ENCODE assay signal across 14 cellular contexts in the genomic region with DNA sequence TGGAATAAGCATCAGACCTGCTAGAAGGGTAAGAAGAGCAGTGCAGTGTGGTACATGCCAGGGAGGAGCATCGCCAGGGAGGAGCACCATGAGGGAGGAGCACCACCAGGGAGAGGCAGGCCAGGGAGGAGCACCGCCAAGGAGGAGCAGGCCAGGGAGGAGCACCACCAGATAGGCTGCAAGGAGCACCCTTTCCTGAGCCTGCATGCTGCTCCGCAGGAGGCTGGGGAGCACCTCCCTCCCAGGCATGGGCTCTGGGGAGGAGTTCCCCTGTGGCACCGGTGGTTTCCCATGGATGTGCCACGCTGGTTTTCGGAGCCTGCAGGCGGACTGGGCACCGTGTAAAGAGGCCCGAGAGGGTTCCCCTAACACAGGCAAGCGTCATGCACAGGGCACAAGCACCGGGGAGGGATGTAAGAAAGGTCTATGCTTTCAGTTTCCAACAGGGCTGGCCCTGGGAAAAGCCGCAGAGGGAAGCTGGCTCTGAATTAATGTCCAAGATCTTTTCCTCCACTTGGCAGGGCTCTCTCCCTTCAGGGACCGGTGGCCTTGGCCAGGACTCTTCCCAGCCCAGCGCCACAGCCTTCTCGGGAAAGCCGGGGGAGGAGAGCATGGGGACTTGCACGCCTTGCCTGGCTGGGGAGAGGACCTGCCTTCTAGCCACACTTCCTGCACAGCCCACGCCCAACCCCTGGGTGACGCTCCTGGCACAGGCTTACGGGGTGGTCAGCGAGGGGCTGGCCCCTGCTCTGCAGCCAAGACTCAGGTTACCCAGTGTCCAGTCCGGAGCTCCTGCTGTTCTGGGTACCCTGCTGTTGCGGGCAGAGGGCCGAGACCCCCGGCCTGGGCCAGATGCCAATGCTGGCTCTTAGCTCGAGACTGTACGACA. TPM values are rescaled to one million over a fixed set of nuclear protein-coding genes. Genes with fewer than 3 reads are reported as not detected.
DNase-seq lines count a peak whose midpoint lies in the region; ATAC-seq, FAIRE-seq and TF ChIP-seq lines count a peak whose summit lies in the region.
"Had no signal": no experiment of that assay in that cellular context is flagged by ENCODE, and none has a peak within 500 bp of the region (broad histone marks: within the 10 kb centered on the region; RNA-seq: fewer than 3 reads in every experiment).

No MANE protein-coding gene starts in this region.

- H3K27ac ChIP-seq in astrocyte (ENCODE audit: low read depth, low read length) (no peak overlapping the region), gastroesophageal sphincter (peak overlapping the region in 2 of 4 donors; percentile 31 to 55), neuronal stem cell (replicated peaks; ENCODE audit: low read length) (no peak overlapping the region)

- H3K79me1 ChIP-seq in neuronal stem cell (ENCODE audit: low read depth, low read length), result peaks cover 7% of the 10 kb centered on the region

- H2AFZ ChIP-seq in astrocyte (ENCODE audit: low read depth, low read length) (no peak overlapping the region), neuronal stem cell (ENCODE audit: low read length) (no peak overlapping the region)

- ATAC-seq in gastroesophageal sphincter (peak; percentile 29), HG02885 (IDR thresholded peaks at IDR 0.05; ENCODE audit: poor library complexity, unreplicated experiment) (no peak)

- H3K4me1 ChIP-seq in astrocyte (ENCODE audit: insufficient read depth, low read length) (peaks cover 10% of the 10 kb centered on the region), gastroesophageal sphincter (peaks cover 0 to 28% (median 0%) of the 10 kb centered on the region in 3 donors), neuronal stem cell (ENCODE audit: control insufficient read depth in 2 of 2, insufficient read depth in 1 of 2, low read depth in 1 of 2, low read length in 2 of 2) (peaks cover 21 to 26% of the 10 kb centered on the region in 2 donors)

- no TSS peak for BruUV-seq in Calu3 (replicated peaks; lab: Mats Ljungman, UMichigan)

- H3K4me3 Mint-ChIP-seq in Calu3 (ENCODE audit: low read depth, unreplicated experiment), result no peak overlapping the region
- no peak overlapping the region for H3K4me3 Mint-ChIP-seq in astrocyte (ENCODE audit: unreplicated experiment)
- no peak overlapping the region for H3K4me3 Mint-ChIP-seq in activated CD4-positive, alpha-beta T cell treated with anti-CD3 and anti-CD28 coated beads, Interleukin-2, amount 10 ng/mL, durations not matched to agents 7 days and 5 days
- H3K4me3 Mint-ChIP-seq: memory B cell had no signal

- intact Hi-C loops in Calu3 (cut with micrococcal nuclease; ENCODE audit: unreplicated experiment), result no loop called here

- no peak overlapping the region for H3K18ac ChIP-seq in neuronal stem cell (ENCODE audit: low read length)

- no peak overlapping the region for H2BK15ac ChIP-seq in neuronal stem cell (ENCODE audit: low read length)

- no peak for TF ChIP-seq EP300 in gastroesophageal sphincter (IDR thresholded peaks at IDR 0.05)

- TF ChIP-seq CTCF in Calu3 (IDR thresholded peaks at IDR 0.05; ENCODE audit: unreplicated experiment) (no peak), astrocyte (IDR thresholded peaks at IDR 0.05; ENCODE audit: insufficient read depth, low read depth, low read length) (no peak), gastroesophageal sphincter (IDR thresholded peaks at IDR 0.05) (no peak)

- no peak overlapping the region for H3K4me3 ChIP-seq in astrocyte (ENCODE audit: insufficient read depth, low read depth, low read length)
- H3K4me3 ChIP-seq in gastroesophageal sphincter, result no peak overlapping the region
- no peak overlapping the region for H3K4me3 ChIP-seq in neuronal stem cell (ENCODE audit: low read length in 2 of 2)

- no peak overlapping the region for H2BK12ac ChIP-seq in neuronal stem cell (ENCODE audit: low read length)

- H3K4me1 Mint-ChIP-seq in Calu3 (ENCODE audit: low read depth, unreplicated experiment) (peaks cover 8% of the 10 kb centered on the region), astrocyte (ENCODE audit: low read depth, unreplicated experiment) (no peaks in the 10 kb centered on the region)
- no peaks in the 10 kb centered on the region for H3K4me1 Mint-ChIP-seq in activated CD4-positive, alpha-beta T cell treated with anti-CD3 and anti-CD28 coated beads, Interleukin-2, amount 10 ng/mL, durations not matched to agents 7 days and 5 days

- H4K8ac ChIP-seq in neuronal stem cell (ENCODE audit: low read depth, low read length), result no peak overlapping the region

- peak overlapping the region; percentile 10 for H2BK5ac ChIP-seq in neuronal stem cell (ENCODE audit: low read length)

- H3K27me3 ChIP-seq in astrocyte (ENCODE audit: insufficient read depth, low read length) (no peaks in the 10 kb centered on the region), gastroesophageal sphincter (no peaks in the 10 kb centered on the region), neuronal stem cell (ENCODE audit: control insufficient read depth in 3 of 3, insufficient read depth in 3 of 3, low read depth in 1 of 3, low read length in 3 of 3) (no peaks in the 10 kb centered on the region)
- H3K27me3 ChIP-seq: dorsolateral prefrontal cortex had no signal

- CTCF ChIA-PET in Calu3 (lab: Charles Lee), result interaction anchor here (0.7 kb wide), 1 partner anchor 10 kb away, joined by 4 read pairs; no protein-coding TSS in a partner anchor
- CTCF ChIA-PET in activated CD4-positive, alpha-beta T cell treated with anti-CD3 and anti-CD28 coated beads, Interleukin-2, amount 10 ng/mL, durations not matched to agents 7 days and 5 days (lab: Charles Lee), result interaction anchor here (0.9 to 1.9 kb wide), 3 partner anchors 11 to 83 kb away, joined by 4 to 11 read pairs (median 5); no protein-coding TSS in a partner anchor

- no peak overlapping the region for H3K14ac ChIP-seq in neuronal stem cell (ENCODE audit: low read length)

- H3K9me3 Mint-ChIP-seq in Calu3 (ENCODE audit: low read depth, unreplicated experiment), result no peaks in the 10 kb centered on the region
- H3K9me3 Mint-ChIP-seq in astrocyte (ENCODE audit: unreplicated experiment), result peaks cover 3% of the 10 kb centered on the region
- H3K9me3 Mint-ChIP-seq in activated CD4-positive, alpha-beta T cell treated with anti-CD3 and anti-CD28 coated beads, Interleukin-2, amount 10 ng/mL, durations not matched to agents 7 days and 5 days, result no peaks in the 10 kb centered on the region
- H3K9me3 Mint-ChIP-seq: memory B cell had no signal

- peak overlapping the region; percentile 82 for H2AK5ac ChIP-seq in neuronal stem cell (ENCODE audit: low read depth, low read length)

- H3K27me3 Mint-ChIP-seq in Calu3 (ENCODE audit: unreplicated experiment) (no peaks in the 10 kb centered on the region), astrocyte (ENCODE audit: low read depth, unreplicated experiment) (no peaks in the 10 kb centered on the region)
- no peaks in the 10 kb centered on the region for H3K27me3 Mint-ChIP-seq in activated CD4-positive, alpha-beta T cell treated with anti-CD3 and anti-CD28 coated beads, Interleukin-2, amount 10 ng/mL, durations not matched to agents 7 days and 5 days

- WGBS in gastroesophageal sphincter (ENCODE audit: low coverage in 1 of 2), 2 donors, result 63 to 85% methylated on average over 5 of the region's 27 CpGs
- WGBS in neuronal stem cell (ENCODE audit: extremely low coverage in 2 of 2, insufficient read length in 2 of 2, insufficient replicate concordance in 1 of 2), 2 donors, result no CpG with 5 or more reads among the region's 27 CpGs

- DNase-seq in Calu3 (no peak), astrocyte (ENCODE audit: low read depth) (no peak), neuronal stem cell (ENCODE audit: low spot score) (no peak), RKO (ENCODE audit: low spot score) (no peak), RCC 7860 (ENCODE audit: low spot score) (no peak)
- DNase-seq in activated CD4-positive, alpha-beta T cell treated with anti-CD3 and anti-CD28 coated beads, Interleukin-2, amount 10 ng/mL, durations not matched to agents 7 days and 5 days, result no peak
- DNase-seq: Kasumi-1, NCI-H187, NCI-H748 treated with DMSO at 0.1 percent for 48 hours, occipital lobe had no signal

- H3K9me3 ChIP-seq in astrocyte (ENCODE audit: insufficient read depth, low read depth, low read length), result no peaks in the 10 kb centered on the region
- no peaks in the 10 kb centered on the region for H3K9me3 ChIP-seq in gastroesophageal sphincter
- no peaks in the 10 kb centered on the region for H3K9me3 ChIP-seq in neuronal stem cell (replicated peaks in 1 of 2; ENCODE audit: control insufficient read depth in 2 of 2, insufficient read depth in 1 of 2, low read depth in 1 of 2, low read length in 2 of 2)

- no peaks in the 10 kb centered on the region for H3K36me3 ChIP-seq in astrocyte (ENCODE audit: insufficient read depth, low read length)
- no peaks in the 10 kb centered on the region for H3K36me3 ChIP-seq in gastroesophageal sphincter
- no peaks in the 10 kb centered on the region for H3K36me3 ChIP-seq in neuronal stem cell (replicated peaks in 1 of 2; ENCODE audit: control insufficient read depth in 2 of 2, insufficient read depth in 2 of 2, low read length in 2 of 2)

- H3K36me3 Mint-ChIP-seq in Calu3 (ENCODE audit: insufficient read depth, unreplicated experiment) (peaks cover 18% of the 10 kb centered on the region), astrocyte (ENCODE audit: low read depth, unreplicated experiment) (peaks cover 2% of the 10 kb centered on the region)
- H3K36me3 Mint-ChIP-seq in activated CD4-positive, alpha-beta T cell treated with anti-CD3 and anti-CD28 coated beads, Interleukin-2, amount 10 ng/mL, durations not matched to agents 7 days and 5 days (ENCODE audit: low read depth), result no peaks in the 10 kb centered on the region
- H3K36me3 Mint-ChIP-seq: memory B cell had no signal

- H4K20me1 ChIP-seq in astrocyte (ENCODE audit: insufficient read depth, low read length), result peaks cover 65% of the 10 kb centered on the region

- TF ChIP-seq POLR2A in gastroesophageal sphincter (IDR thresholded peaks at IDR 0.05), result no peak

- H3K27ac Mint-ChIP-seq in Calu3 (ENCODE audit: unreplicated experiment) (peak overlapping the region; percentile 53), astrocyte (ENCODE audit: unreplicated experiment) (no peak overlapping the region)
- no peak overlapping the region for H3K27ac Mint-ChIP-seq in activated CD4-positive, alpha-beta T cell treated with anti-CD3 and anti-CD28 coated beads, Interleukin-2, amount 10 ng/mL, durations not matched to agents 7 days and 5 days
- H3K27ac Mint-ChIP-seq: memory B cell had no signal

- H3K4me2 ChIP-seq in astrocyte (ENCODE audit: low read length), result peak overlapping the region; percentile 57
- no peak overlapping the region for H3K4me2 ChIP-seq in neuronal stem cell (ENCODE audit: insufficient read depth, low read length, poor library complexity, severe bottlenecking)

- no peak overlapping the region for H3K23ac ChIP-seq in neuronal stem cell (ENCODE audit: low read depth, low read length, poor library complexity)

- no peak overlapping the region for H4K91ac ChIP-seq in neuronal stem cell (ENCODE audit: low read depth, low read length, poor library complexity)

- H3K9ac ChIP-seq in astrocyte (ENCODE audit: low read length) (no peak overlapping the region), neuronal stem cell (ENCODE audit: low read depth, low read length, poor library complexity) (no peak overlapping the region)

- FAIRE-seq in astrocyte (lab: Jason Lieb, UNC) (no peak), RCC 7860 (lab: Jason Lieb, UNC) (no peak)

- POLR2A ChIA-PET in activated CD4-positive, alpha-beta T cell treated with anti-CD3 and anti-CD28 coated beads, Interleukin-2, amount 10 ng/mL, durations not matched to agents 7 days and 5 days (lab: Charles Lee), result no interaction called here

- no peak overlapping the region for H3K4ac ChIP-seq in neuronal stem cell (ENCODE audit: low read length)

- H2BK120ac ChIP-seq in neuronal stem cell (ENCODE audit: low read depth, low read length), result no peak overlapping the region

- peaks cover 4% of the 10 kb centered on the region for H3K79me2 ChIP-seq in astrocyte (ENCODE audit: insufficient read depth, low read length)

RNA-seq across cellular contexts. Expression of a gene that starts 11.5 kb away (rescaled TPM):
- total RNA-seq in Calu3 (2022) (0.26 and 1.1 TPM in 2 replicates), astrocyte (13.7 and 17.4 TPM in 2 replicates), gastroesophageal sphincter (10 to 100 TPM in 1 of 4 donors, 1 to 10 TPM in 3; 7.1 to 20.2 (median 7.8) TPM)
- 0.63 TPM for polyA plus RNA-seq in neuronal stem cell (2013, experiment 1 of 2)
- polyA plus RNA-seq in neuronal stem cell (2013, experiment 2 of 2), result 0.66 TPM
- under 1 TPM in 1 of 2 experiments, not detected in 1; 0.08 TPM for total RNA-seq in activated CD4-positive, alpha-beta T cell treated with anti-CD3 and anti-CD28 coated beads, Interleukin-2, amount 10 ng/mL, durations not matched to agents 7 days and 5 days

RNA-seq across cellular contexts. Expression of a gene that starts 32.1 kb away (rescaled TPM):
- 0.66 and 1.8 TPM in 2 replicates for total RNA-seq in Calu3 (2022)
- 1.7 and 3.4 TPM in 2 replicates for total RNA-seq in astrocyte
- total RNA-seq in gastroesophageal sphincter, result 10 to 100 TPM; 13.6 to 27.9 (median 16.3) TPM
- 1.7 TPM for polyA plus RNA-seq in neuronal stem cell (2013, experiment 1 of 2)
- polyA plus RNA-seq in neuronal stem cell (2013, experiment 2 of 2), result 1.5 TPM
- total RNA-seq in activated CD4-positive, alpha-beta T cell treated with anti-CD3 and anti-CD28 coated beads, Interleukin-2, amount 10 ng/mL, durations not matched to agents 7 days and 5 days, result 10 to 100 TPM; 13.3 to 13.8 TPM
